Comparison of ENCODE assay signal across 8 cellular contexts in genomic region chr1:27360159-27361043, GRCh38. TPM values are rescaled to one million over a fixed set of nuclear protein-coding genes. Genes with fewer than 3 reads are reported as not detected.
DNase-seq lines count a peak whose midpoint lies in the region; ATAC-seq and TF ChIP-seq lines count a peak whose summit lies in the region.
"Had no signal": no experiment of that assay in that cellular context is flagged by ENCODE, and none has a peak within 500 bp of the region (broad histone marks: within the 10 kb centered on the region; RNA-seq: fewer than 3 reads in every experiment).

No MANE protein-coding gene starts in this region.

- no peaks in the 10 kb centered on the region for H4K20me1 ChIP-seq in DOHH2 (ENCODE audit: control insufficient read depth, insufficient read depth, low read depth, low read length)

- H3K27ac Mint-ChIP-seq in activated T-cell treated with anti-CD3 and anti-CD28 coated beads, Interleukin-2, amount 50 U/mL, for 72 hours, result no peak overlapping the region
- peak overlapping the region; percentile 84 for H3K27ac Mint-ChIP-seq in memory B cell

- peak overlapping the region; percentile 86 for H3K4me3 ChIP-seq in DOHH2 (ENCODE audit: low read length)

- no peak for TF ChIP-seq CTCF in DOHH2 (IDR thresholded peaks at IDR 0.05; ENCODE audit: low read depth, low read length, poor library complexity, severe bottlenecking)

- peak overlapping the region; percentile 70 to 76 for H3K4me3 Mint-ChIP-seq in activated T-cell treated with anti-CD3 and anti-CD28 coated beads, Interleukin-2, amount 50 U/mL, for 72 hours
- peak overlapping the region; percentile 86 for H3K4me3 Mint-ChIP-seq in memory B cell

- no peak overlapping the region for H3K27ac ChIP-seq in DOHH2 (ENCODE audit: low read depth, low read length)

- H3K9me2 ChIP-seq in DOHH2 (replicated peaks; ENCODE audit: control insufficient read depth, low read length), result no peaks in the 10 kb centered on the region

- peak overlapping the region; percentile 100 for H3K4me2 ChIP-seq in DOHH2 (ENCODE audit: low read length)

- peaks cover 35% of the 10 kb centered on the region for H3K4me1 ChIP-seq in DOHH2 (ENCODE audit: control insufficient read depth, low read length)

- H3K4me1 Mint-ChIP-seq in activated T-cell treated with anti-CD3 and anti-CD28 coated beads, Interleukin-2, amount 50 U/mL, for 72 hours (ENCODE audit: low read depth), result peaks cover 37% of the 10 kb centered on the region
- H3K4me1 Mint-ChIP-seq in memory B cell, result peaks cover 40% of the 10 kb centered on the region

- H3K79me2 ChIP-seq in DOHH2 (ENCODE audit: control insufficient read depth, low read length), result no peaks in the 10 kb centered on the region

- H3K27me3 ChIP-seq in DOHH2 (ENCODE audit: control insufficient read depth, low read length), result peaks cover 29% of the 10 kb centered on the region

- ATAC-seq in activated T-cell treated with anti-CD3 and anti-CD28 coated beads, Interleukin-2, amount 50 U/mL, for 72 hours (replicated peaks in 1 of 2), result peak; percentile 17 to 21
- ATAC-seq in memory B cell (ENCODE audit: low read depth) (peak; percentile 33), GM21515 (IDR thresholded peaks at IDR 0.05; ENCODE audit: unreplicated experiment) (no peak)

- H3K27me3 Mint-ChIP-seq in activated T-cell treated with anti-CD3 and anti-CD28 coated beads, Interleukin-2, amount 50 U/mL, for 72 hours (ENCODE audit: low read depth), result peaks cover 6% of the 10 kb centered on the region
- H3K27me3 Mint-ChIP-seq in memory B cell, result no peaks in the 10 kb centered on the region

- no peaks in the 10 kb centered on the region for H3F3A ChIP-seq in DOHH2 (ENCODE audit: control insufficient read depth, insufficient read depth)

- H3K9me3 Mint-ChIP-seq in activated T-cell treated with anti-CD3 and anti-CD28 coated beads, Interleukin-2, amount 50 U/mL, for 72 hours, result no peaks in the 10 kb centered on the region
- H3K9me3 Mint-ChIP-seq in memory B cell, result no peaks in the 10 kb centered on the region

- no peaks in the 10 kb centered on the region for H3K36me3 Mint-ChIP-seq in activated T-cell treated with anti-CD3 and anti-CD28 coated beads, Interleukin-2, amount 50 U/mL, for 72 hours (ENCODE audit: insufficient read depth in 2 of 2)
- no peaks in the 10 kb centered on the region for H3K36me3 Mint-ChIP-seq in memory B cell

- no peaks in the 10 kb centered on the region for H3K36me3 ChIP-seq in DOHH2 (ENCODE audit: control insufficient read depth, low read length)

- H3K9me3 ChIP-seq in DOHH2 (ENCODE audit: control insufficient read depth, insufficient read depth, low read length), result no peaks in the 10 kb centered on the region

- DNase-seq in activated T-cell treated with anti-CD3 and anti-CD28 coated beads, Interleukin-2, amount 50 U/mL, for 72 hours, result peak; percentile 50 to 60
- DNase-seq in memory B cell (ENCODE audit: low spot score in 2 of 2) (peak in 1 of 2 donors; percentile 63), NCI-H2227 treated with DMSO at 0.1 percent for 48 hours (lab: John Stamatoyannopoulos, UW) (no peak), HuH-7.5 (ENCODE audit: low spot score) (no peak)
- DNase-seq: Calu3 had no signal

RNA-seq across cellular contexts. Expression of gene MAP3K6, which starts 6.4 kb away (rescaled TPM):
- 10 to 100 TPM in 1 of 2 donors, 1 to 10 TPM in 1; 8.3 to 10.4 TPM for total RNA-seq in activated T-cell treated with anti-CD3 and anti-CD28 coated beads, Interleukin-2, amount 50 U/mL, for 72 hours

RNA-seq across cellular contexts. Expression of gene FCN3, which starts 14.2 kb away (rescaled TPM):
- total RNA-seq in activated T-cell treated with anti-CD3 and anti-CD28 coated beads, Interleukin-2, amount 50 U/mL, for 72 hours, result not detected
- total RNA-seq: Calu3 had no signal

RNA-seq across cellular contexts. Expression of gene SYTL1, which starts 18.6 kb away (rescaled TPM):
- 10 to 100 TPM; 73.1 to 89.9 TPM for total RNA-seq in activated T-cell treated with anti-CD3 and anti-CD28 coated beads, Interleukin-2, amount 50 U/mL, for 72 hours

RNA-seq across cellular contexts. Expression of gene CD164L2, which starts 22.7 kb away (rescaled TPM):
- not detected for total RNA-seq in activated T-cell treated with anti-CD3 and anti-CD28 coated beads, Interleukin-2, amount 50 U/mL, for 72 hours
- total RNA-seq: Calu3, liver had no signal

RNA-seq across cellular contexts. Expression of gene GPR3, which starts 32.0 kb away (rescaled TPM):
- total RNA-seq in activated T-cell treated with anti-CD3 and anti-CD28 coated beads, Interleukin-2, amount 50 U/mL, for 72 hours, result under 1 TPM; 0.81 to 0.91 TPM

Comparison
In these comparisons a context has a peak if more than half of its experiments do, and no peak if none do; other contexts are left out.
1. DNase-seq: peak in activated T-cell treated with anti-CD3 and anti-CD28 coated beads, Interleukin-2, amount 50 U/mL, for 72 hours (2 of 2); none in NCI-H2227 treated with DMSO at 0.1 percent for 48 hours (single experiment) and HuH-7.5 (single experiment).